ENCODE assay signal across 8 cellular contexts in the genomic region with DNA sequence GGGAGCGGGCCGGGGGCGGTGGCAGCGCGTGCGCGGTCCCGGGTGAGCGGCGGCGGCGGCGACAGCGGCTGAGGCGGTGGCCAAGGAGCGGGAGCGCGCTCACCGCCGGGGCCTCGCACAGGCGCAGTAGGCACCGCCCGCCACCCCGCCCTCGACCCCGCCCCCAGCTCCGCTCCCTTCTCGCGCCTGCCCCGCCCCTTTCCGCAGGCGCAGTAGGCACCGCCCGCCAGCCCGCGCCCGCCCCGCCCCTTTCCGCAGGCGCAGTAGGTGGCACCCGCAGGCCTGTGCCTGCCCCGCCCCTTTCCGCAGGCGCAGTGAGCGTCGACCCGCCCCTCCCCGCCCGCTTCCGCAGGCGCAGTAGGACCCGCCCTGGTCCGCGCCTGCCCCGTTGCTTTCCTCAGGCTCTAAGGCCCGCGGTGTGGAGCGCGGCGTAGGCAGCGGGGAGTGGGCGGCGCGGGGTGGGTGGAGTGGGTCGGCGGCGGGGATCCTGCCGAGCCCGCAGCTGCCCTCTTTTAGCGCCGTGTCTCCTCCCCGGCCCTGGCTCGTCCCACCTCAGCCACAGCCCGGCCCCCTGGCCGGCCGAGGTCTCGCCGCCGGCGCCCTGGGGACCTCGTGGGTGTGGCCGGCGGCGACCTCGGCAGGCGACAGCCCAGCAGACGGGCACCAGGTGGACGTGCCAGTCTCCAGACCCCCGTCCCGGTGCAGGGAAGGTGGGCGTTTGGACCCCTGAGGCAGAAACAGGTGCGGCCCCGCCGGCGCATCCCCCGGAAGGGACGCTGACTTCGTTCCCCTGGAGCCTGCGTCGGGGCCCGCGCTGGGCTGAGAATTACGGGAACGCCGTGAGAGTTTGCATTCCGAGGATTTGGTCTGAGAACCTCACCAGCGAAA. TPM values are rescaled to one million over a fixed set of nuclear protein-coding genes. Genes with fewer than 3 reads are reported as not detected.
DNase-seq lines count a peak whose midpoint lies in the region; TF ChIP-seq lines count a peak whose summit lies in the region.

A gene with protein sequence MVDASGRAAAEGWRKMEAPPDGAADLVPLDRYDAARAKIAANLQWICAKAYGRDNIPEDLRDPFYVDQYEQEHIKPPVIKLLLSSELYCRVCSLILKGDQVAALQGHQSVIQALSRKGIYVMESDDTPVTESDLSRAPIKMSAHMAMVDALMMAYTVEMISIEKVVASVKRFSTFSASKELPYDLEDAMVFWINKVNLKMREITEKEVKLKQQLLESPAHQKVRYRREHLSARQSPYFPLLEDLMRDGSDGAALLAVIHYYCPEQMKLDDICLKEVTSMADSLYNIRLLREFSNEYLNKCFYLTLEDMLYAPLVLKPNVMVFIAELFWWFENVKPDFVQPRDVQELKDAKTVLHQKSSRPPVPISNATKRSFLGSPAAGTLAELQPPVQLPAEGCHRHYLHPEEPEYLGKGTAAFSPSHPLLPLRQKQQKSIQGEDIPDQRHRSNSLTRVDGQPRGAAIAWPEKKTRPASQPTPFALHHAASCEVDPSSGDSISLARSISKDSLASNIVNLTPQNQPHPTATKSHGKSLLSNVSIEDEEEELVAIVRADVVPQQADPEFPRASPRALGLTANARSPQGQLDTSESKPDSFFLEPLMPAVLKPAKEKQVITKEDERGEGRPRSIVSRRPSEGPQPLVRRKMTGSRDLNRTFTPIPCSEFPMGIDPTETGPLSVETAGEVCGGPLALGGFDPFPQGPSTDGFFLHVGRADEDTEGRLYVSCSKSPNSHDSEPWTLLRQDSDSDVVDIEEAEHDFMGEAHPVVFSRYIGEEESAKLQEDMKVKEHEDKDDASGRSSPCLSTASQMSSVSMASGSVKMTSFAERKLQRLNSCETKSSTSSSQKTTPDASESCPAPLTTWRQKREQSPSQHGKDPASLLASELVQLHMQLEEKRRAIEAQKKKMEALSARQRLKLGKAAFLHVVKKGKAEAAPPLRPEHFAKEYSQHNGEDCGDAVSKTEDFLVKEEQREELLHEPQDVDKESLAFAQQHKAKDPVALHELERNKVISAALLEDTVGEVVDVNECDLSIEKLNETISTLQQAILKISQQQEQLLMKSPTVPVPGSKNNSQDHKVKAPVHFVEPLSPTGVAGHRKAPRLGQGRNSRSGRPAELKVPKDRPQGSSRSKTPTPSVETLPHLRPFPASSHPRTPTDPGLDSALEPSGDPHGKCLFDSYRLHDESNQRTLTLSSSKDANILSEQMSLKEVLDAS (N-terminal part only) (minus strand): TSS at position 101 of the 888 bp plus-strand sequence. CDS start 387 bp downstream, outside the sequence.

- H3K27ac Mint-ChIP-seq in nephron progenitor cell, result peak within 1 kb of the TSS; percentile 81
- H3K27ac Mint-ChIP-seq in stimulated activated naive CD8-positive, alpha-beta T cell treated with anti-CD3 and anti-CD28 coated beads, Interleukin-15, Interleukin-2, amounts not matched to agents 100 ng/mL and 50 ng/mL, for 24 hours, result peak within 1 kb of the TSS; percentile 81

- H3K4me1 Mint-ChIP-seq in nephron progenitor cell, result peaks cover 52% of the 10 kb centered on the region
- peaks cover 60% of the 10 kb centered on the region for H3K4me1 Mint-ChIP-seq in stimulated activated naive CD8-positive, alpha-beta T cell treated with anti-CD3 and anti-CD28 coated beads, Interleukin-15, Interleukin-2, amounts not matched to agents 100 ng/mL and 50 ng/mL, for 24 hours (ENCODE audit: low read depth)

- peak within 1 kb of the TSS; percentile 90 for H3K4me3 Mint-ChIP-seq in nephron progenitor cell
- H3K4me3 Mint-ChIP-seq in stimulated activated naive CD8-positive, alpha-beta T cell treated with anti-CD3 and anti-CD28 coated beads, Interleukin-15, Interleukin-2, amounts not matched to agents 100 ng/mL and 50 ng/mL, for 24 hours, result peak within 1 kb of the TSS; percentile 87

- peaks cover 64% of the 10 kb centered on the region for H3K9me3 Mint-ChIP-seq in nephron progenitor cell
- H3K9me3 Mint-ChIP-seq in stimulated activated naive CD8-positive, alpha-beta T cell treated with anti-CD3 and anti-CD28 coated beads, Interleukin-15, Interleukin-2, amounts not matched to agents 100 ng/mL and 50 ng/mL, for 24 hours, result peaks cover 10% of the 10 kb centered on the region

- no peaks in the 10 kb centered on the region for H3F3A ChIP-seq in MM.1S (ENCODE audit: insufficient read depth, low read length)

- TF ChIP-seq CTCF in MM.1S (IDR thresholded peaks at IDR 0.05; ENCODE audit: low read length) (no peak), nephron progenitor cell (IDR thresholded peaks at IDR 0.05) (no peak)

- peak within 1 kb of the TSS; percentile 93 for H3K4me2 ChIP-seq in MM.1S (ENCODE audit: low read depth, low read length)

- peak within 1 kb of the TSS; percentile 88 for H2AFZ ChIP-seq in MM.1S (ENCODE audit: low read length)

- H3K79me2 ChIP-seq in MM.1S (ENCODE audit: low read length), result peaks cover 47% of the 10 kb centered on the region

- DNase-seq in ELR (ENCODE audit: low read depth) (peak; percentile 92), H7 (peak; percentile 99), MM.1S (peak; percentile 93), SHP77 (lab: John Stamatoyannopoulos, UW) (peak; percentile 80 to 88), fibroblast of the conjunctiva (ENCODE audit: low read depth) (peak; percentile 89), nephron progenitor cell (peak; percentile 97)
- DNase-seq in activated effector memory CD4-positive, alpha-beta T cell treated with anti-CD3 and anti-CD28 coated beads, Interleukin-2, amount 50 U/mL, for 16 hours, result peak; percentile 98

- H3K27ac ChIP-seq in MM.1S (ENCODE audit: low read length), result no peak within 1 kb of the TSS

- no peaks in the 10 kb centered on the region for H3K9me3 ChIP-seq in MM.1S (replicated peaks; ENCODE audit: insufficient read depth, low read length)

- H3K9ac ChIP-seq in MM.1S (ENCODE audit: low read length), result peak within 1 kb of the TSS; percentile 55; the same call in 1 of the 2 replicates

- no peaks in the 10 kb centered on the region; the same call in 1 of the 2 replicates for H3K27me3 ChIP-seq in H7 (ENCODE audit: control insufficient read depth, insufficient read depth, low read length)
- no peaks in the 10 kb centered on the region for H3K27me3 ChIP-seq in MM.1S (replicated peaks; ENCODE audit: insufficient read depth, low read length)

- H3K27me3 Mint-ChIP-seq in nephron progenitor cell (ENCODE audit: low read depth, poor library complexity), result peaks cover 6% of the 10 kb centered on the region
- H3K27me3 Mint-ChIP-seq in stimulated activated naive CD8-positive, alpha-beta T cell treated with anti-CD3 and anti-CD28 coated beads, Interleukin-15, Interleukin-2, amounts not matched to agents 100 ng/mL and 50 ng/mL, for 24 hours, result no peaks in the 10 kb centered on the region

- no peaks in the 10 kb centered on the region for H3K9me2 ChIP-seq in MM.1S (replicated peaks; ENCODE audit: insufficient read depth, low read length)

- H4K20me1 ChIP-seq in MM.1S (ENCODE audit: insufficient read depth, low read length), result no peaks in the 10 kb centered on the region

- H3K4me3 ChIP-seq in H7 (ENCODE audit: insufficient read depth, low read depth, low read length) (peak within 1 kb of the TSS; percentile 69), MM.1S (ENCODE audit: low read length) (peak within 1 kb of the TSS; percentile 82)

- H3K36me3 ChIP-seq in H7 (replicated peaks; ENCODE audit: control insufficient read depth, insufficient read depth, low read length) (peaks cover 5% of the 10 kb centered on the region), MM.1S (replicated peaks; ENCODE audit: insufficient read depth, low read length) (no peaks in the 10 kb centered on the region)

- peaks cover 13% of the 10 kb centered on the region for H3K4me1 ChIP-seq in MM.1S (ENCODE audit: low read length)

- peaks cover 78% of the 10 kb centered on the region for H3K36me3 Mint-ChIP-seq in nephron progenitor cell (ENCODE audit: low read depth)
- peaks cover 47% of the 10 kb centered on the region for H3K36me3 Mint-ChIP-seq in stimulated activated naive CD8-positive, alpha-beta T cell treated with anti-CD3 and anti-CD28 coated beads, Interleukin-15, Interleukin-2, amounts not matched to agents 100 ng/mL and 50 ng/mL, for 24 hours (ENCODE audit: low read depth)

RNA-seq across cellular contexts. Expression of the gene that starts here (rescaled TPM):
- total RNA-seq in H7 (2014; rRNA removed; shearing (Covaris generic)), result 26.3 and 34.6 TPM in 2 replicates
